Comparison of ENCODE assay signal across 32 cellular contexts in the genomic region with DNA sequence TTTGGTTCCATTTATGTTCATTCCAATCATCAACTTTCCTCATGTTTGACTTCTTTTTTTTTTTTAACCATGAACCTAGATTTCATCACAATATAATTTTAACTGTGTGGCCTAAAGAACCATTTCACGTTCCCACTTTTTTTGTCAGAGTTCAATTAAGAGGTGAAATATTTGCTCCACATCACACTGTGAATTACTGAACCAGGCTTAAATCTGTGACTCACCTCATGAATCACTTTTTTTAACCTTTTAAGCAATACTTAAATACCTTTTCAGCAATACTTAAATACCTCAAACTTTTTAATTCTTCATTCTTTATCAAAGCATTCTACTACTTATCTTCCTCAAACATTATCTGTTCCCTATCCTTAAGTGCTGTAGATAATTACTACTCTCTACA.
DNase-seq lines count a peak whose midpoint lies in the region; ATAC-seq, FAIRE-seq and TF ChIP-seq lines count a peak whose summit lies in the region.
"Had no signal": no experiment of that assay in that cellular context is flagged by ENCODE, and none has a peak within 500 bp of the region (broad histone marks: within the 10 kb centered on the region; RNA-seq: fewer than 3 reads in every experiment).

No MANE protein-coding gene starts in this region.

- H3K4me3 Mint-ChIP-seq in GM23338 = no peak overlapping the region
- no peak overlapping the region for H3K4me3 Mint-ChIP-seq in nephron progenitor cell
- H3K4me3 Mint-ChIP-seq: activated CD4-positive, alpha-beta memory T cell treated with anti-CD3 and anti-CD28 coated beads, Interleukin-2, amount 10 ng/mL, durations not matched to agents 7 days and 5 days; activated naive CD4-positive, alpha-beta T cell treated with anti-CD3 and anti-CD28 coated beads, Interleukin-2, amount 50 U/mL, for 24 hours; neural progenitor cell; stimulated activated memory B cell treated with anti-CD40 and anti-IgM and Interleukin-4, amounts not matched to agents 10 μg/mL and 1 μg/mL and 100 μg/mL, for 72 hours; T-helper 1 cell treated with Interleukin-12 subunit alpha and Interleukin-12 subunit beta and Interleukin-4 antibody, amounts not matched to agents 30 μg/mL and 1 μg/mL, for 36 hours had no signal

- no peaks in the 10 kb centered on the region for H3K27me3 ChIP-seq in GM23338 (ENCODE audit: insufficient read depth)
- no peaks in the 10 kb centered on the region for H3K27me3 ChIP-seq in bronchial epithelial cell (ENCODE audit: control insufficient read depth, insufficient read depth, low read length)
- no peaks in the 10 kb centered on the region for H3K27me3 ChIP-seq in heart right ventricle
- H3K27me3 ChIP-seq in uterus = no peaks in the 10 kb centered on the region
- H3K27me3 ChIP-seq: neural progenitor cell, upper lobe of left lung had no signal

- FAIRE-seq in bronchial epithelial cell (lab: Jason Lieb, UNC) = no peak
- FAIRE-seq: TTC549 had no signal

- H3K4me3 ChIP-seq in GM23338 (no peak overlapping the region), bronchial epithelial cell (ENCODE audit: low read depth, low read length) (no peak overlapping the region), heart right ventricle (no peak overlapping the region), uterus (no peak overlapping the region)
- H3K4me3 ChIP-seq: neural progenitor cell, upper lobe of left lung had no signal

- peaks cover 12% of the 10 kb centered on the region for H3K9me3 Mint-ChIP-seq in GM23338
- H3K9me3 Mint-ChIP-seq in nephron progenitor cell = peaks cover 10% of the 10 kb centered on the region
- H3K9me3 Mint-ChIP-seq: stimulated activated memory B cell treated with anti-CD40 and anti-IgM and Interleukin-4, amounts not matched to agents 10 μg/mL and 1 μg/mL and 100 μg/mL, for 72 hours had no signal

- 62 to 77% methylated on average over 1 of the region's 1 CpG for WGBS in heart right ventricle, 2 donors

- H3K4me1 Mint-ChIP-seq in GM23338 (peaks cover 9% of the 10 kb centered on the region; the same call in 2 of the 3 replicates), nephron progenitor cell (no peaks in the 10 kb centered on the region)
- H3K4me1 Mint-ChIP-seq: activated CD4-positive, alpha-beta memory T cell treated with anti-CD3 and anti-CD28 coated beads, Interleukin-2, amount 10 ng/mL, durations not matched to agents 7 days and 5 days; activated naive CD4-positive, alpha-beta T cell treated with anti-CD3 and anti-CD28 coated beads, Interleukin-2, amount 50 U/mL, for 24 hours; stimulated activated memory B cell treated with anti-CD40 and anti-IgM and Interleukin-4, amounts not matched to agents 10 μg/mL and 1 μg/mL and 100 μg/mL, for 72 hours had no signal

- no peak for ATAC-seq in GM23338
- ATAC-seq in heart right ventricle = no peak
- ATAC-seq: sciatic nerve; stimulated activated memory B cell treated with anti-CD40 and anti-IgM and Interleukin-4, amounts not matched to agents 10 μg/mL and 1 μg/mL and 100 μg/mL, for 72 hours had no signal

- no peaks in the 10 kb centered on the region for H3F3A ChIP-seq in GM23338 (replicated peaks; ENCODE audit: low read depth)

- no peak for TF ChIP-seq POLR2A in uterus (IDR thresholded peaks at IDR 0.05)

- no peak overlapping the region for H2AFZ ChIP-seq in GM23338
- H2AFZ ChIP-seq: neural progenitor cell had no signal

- H3K36me3 Mint-ChIP-seq in GM23338 (ENCODE audit: low read depth) = peaks cover 11% of the 10 kb centered on the region; the same call in 2 of the 3 replicates
- no peaks in the 10 kb centered on the region for H3K36me3 Mint-ChIP-seq in nephron progenitor cell (ENCODE audit: low read depth)
- H3K36me3 Mint-ChIP-seq: activated naive CD4-positive, alpha-beta T cell treated with anti-CD3 and anti-CD28 coated beads, Interleukin-2, amount 50 U/mL, for 24 hours; neural progenitor cell; stimulated activated memory B cell treated with anti-CD40 and anti-IgM and Interleukin-4, amounts not matched to agents 10 μg/mL and 1 μg/mL and 100 μg/mL, for 72 hours had no signal

- no peak for TF ChIP-seq CTCF in GM23338 (conservative IDR thresholded peaks at IDR 0.05; ENCODE audit: low read depth in 2 of 2)
- no peak for TF ChIP-seq CTCF in bronchial epithelial cell (IDR thresholded peaks at IDR 0.05; ENCODE audit: insufficient read depth, low read length, severe bottlenecking)
- no peak for TF ChIP-seq CTCF in nephron progenitor cell (IDR thresholded peaks at IDR 0.05)
- no peak for TF ChIP-seq CTCF in heart right ventricle (IDR thresholded peaks at IDR 0.05)
- TF ChIP-seq CTCF in uterus (IDR thresholded peaks at IDR 0.05) = no peak

- no peaks in the 10 kb centered on the region for H3K36me3 ChIP-seq in GM23338 (ENCODE audit: insufficient read depth)
- H3K36me3 ChIP-seq in bronchial epithelial cell (ENCODE audit: control insufficient read depth, insufficient read depth, low read length) = no peaks in the 10 kb centered on the region
- H3K36me3 ChIP-seq in heart right ventricle = no peaks in the 10 kb centered on the region
- H3K36me3 ChIP-seq in uterus = no peaks in the 10 kb centered on the region
- H3K36me3 ChIP-seq: neural progenitor cell, upper lobe of left lung had no signal

- H3K9me2 ChIP-seq in GM23338 (ENCODE audit: insufficient read depth) = no peaks in the 10 kb centered on the region; the same call in 1 of the 2 replicates

- H3K27ac ChIP-seq in GM23338 (ENCODE audit: low read depth) (no peak overlapping the region), heart right ventricle (no peak overlapping the region), uterus (no peak overlapping the region)
- H3K27ac ChIP-seq: epithelial cell of prostate, neural progenitor cell, upper lobe of left lung had no signal

- no peak for DNase-seq in GM23338 (ENCODE audit: low spot score)
- DNase-seq in NCI-H226 = peak; percentile 2
- DNase-seq in bronchial epithelial cell (ENCODE audit: low read depth) = peak; percentile 86
- no peak for DNase-seq in nephron progenitor cell
- no peak for DNase-seq in NCI-H1092 treated with DMSO at 0.1 percent for 48 hours (lab: John Stamatoyannopoulos, UW)
- no peak for DNase-seq in heart right ventricle
- DNase-seq in NCI-H2029 treated with DMSO at 0.1 percent for 48 hours (lab: John Stamatoyannopoulos, UW) = no peak
- no peak for DNase-seq in uterus
- DNase-seq: activated CD4-positive, alpha-beta memory T cell treated with anti-CD3 and anti-CD28 coated beads, Interleukin-2, amount 10 ng/mL, durations not matched to agents 7 days and 5 days; activated CD4-positive, alpha-beta T cell treated with anti-CD3 and anti-CD28 coated beads for 1 hour; aorta; C1 segment of cervical spinal cord; Caco-2; DMS79 treated with DMSO at 0.1 percent for 48 hours; head of caudate nucleus; kidney glomerular epithelial cell; NCI-H1092; NCI-H2081 treated with DMSO at 0.1 percent for 48 hours; NCI-H345; NCI-H82; posterior cingulate gyrus; RPMI8226; stimulated activated CD4-positive, alpha-beta T cell treated with anti-CD3 and anti-CD28 coated beads, Interleukin-4, amount 100 ng/mL, for 24 hours; upper lobe of left lung had no signal

- no peak overlapping the region for H3K4me2 ChIP-seq in GM23338
- H3K4me2 ChIP-seq: neural progenitor cell had no signal

- H3K9me3 ChIP-seq in heart right ventricle (peaks cover 0 to 9% (median 0%) of the 10 kb centered on the region in 11 donors), uterus (no peaks in the 10 kb centered on the region)
- H3K9me3 ChIP-seq: Caco-2 had no signal

- H3K4me1 ChIP-seq in GM23338 (ENCODE audit: insufficient read depth) (no peaks in the 10 kb centered on the region), heart right ventricle (no peaks in the 10 kb centered on the region), uterus (no peaks in the 10 kb centered on the region)
- H3K4me1 ChIP-seq: Caco-2, neural progenitor cell, upper lobe of left lung had no signal

- no peaks in the 10 kb centered on the region for H3K79me2 ChIP-seq in GM23338 (replicated peaks; ENCODE audit: insufficient read depth)

- intact Hi-C loops in heart right ventricle (cut with DNase I) (no loop called here), uterus (cut with DNase I; ENCODE audit: low total_unique reads) (no loop called here)

- H3K27me3 Mint-ChIP-seq in GM23338 (ENCODE audit: insufficient read depth, low read depth, poor library complexity) = no peaks in the 10 kb centered on the region
- H3K27me3 Mint-ChIP-seq in nephron progenitor cell (ENCODE audit: low read depth, poor library complexity) = no peaks in the 10 kb centered on the region
- H3K27me3 Mint-ChIP-seq: activated CD4-positive, alpha-beta memory T cell treated with anti-CD3 and anti-CD28 coated beads, Interleukin-2, amount 10 ng/mL, durations not matched to agents 7 days and 5 days; activated naive CD4-positive, alpha-beta T cell treated with anti-CD3 and anti-CD28 coated beads, Interleukin-2, amount 50 U/mL, for 24 hours; stimulated activated memory B cell treated with anti-CD40 and anti-IgM and Interleukin-4, amounts not matched to agents 10 μg/mL and 1 μg/mL and 100 μg/mL, for 72 hours had no signal

- no peaks in the 10 kb centered on the region for H4K20me1 ChIP-seq in GM23338 (replicated peaks; ENCODE audit: insufficient read depth)

- peak overlapping the region; percentile 57 for H3K27ac Mint-ChIP-seq in GM23338
- H3K27ac Mint-ChIP-seq in nephron progenitor cell = peak overlapping the region; percentile 58
- H3K27ac Mint-ChIP-seq: activated CD4-positive, alpha-beta memory T cell treated with anti-CD3 and anti-CD28 coated beads, Interleukin-2, amount 10 ng/mL, durations not matched to agents 7 days and 5 days; activated naive CD4-positive, alpha-beta T cell treated with anti-CD3 and anti-CD28 coated beads, Interleukin-2, amount 50 U/mL, for 24 hours; activated T-helper 2 cell treated with anti-CD3 and anti-CD28 coated beads, Interferon-gamma antibody, Interleukin-2, Interleukin-4, amounts not matched to agents 10 μg/mL and 5 μg/mL and 100 μg/mL, durations not matched to agents 14 hours and 24 hours and 36 hours; neural progenitor cell; stimulated activated memory B cell treated with anti-CD40 and anti-IgM and Interleukin-4, amounts not matched to agents 10 μg/mL and 1 μg/mL and 100 μg/mL, for 72 hours; T-helper 1 cell treated with Interleukin-12 subunit alpha and Interleukin-12 subunit beta and Interleukin-4 antibody, amounts not matched to agents 30 μg/mL and 1 μg/mL, for 36 hours had no signal

TF ChIP-seq in GM23338, 12 proteins besides CTCF, POLR2A, EP300 and RAD21:
- no peak for TF ChIP-seq NANOG (IDR thresholded peaks at IDR 0.05; ENCODE audit: borderline replicate concordance)
- TF ChIP-seq, protein P1, sequence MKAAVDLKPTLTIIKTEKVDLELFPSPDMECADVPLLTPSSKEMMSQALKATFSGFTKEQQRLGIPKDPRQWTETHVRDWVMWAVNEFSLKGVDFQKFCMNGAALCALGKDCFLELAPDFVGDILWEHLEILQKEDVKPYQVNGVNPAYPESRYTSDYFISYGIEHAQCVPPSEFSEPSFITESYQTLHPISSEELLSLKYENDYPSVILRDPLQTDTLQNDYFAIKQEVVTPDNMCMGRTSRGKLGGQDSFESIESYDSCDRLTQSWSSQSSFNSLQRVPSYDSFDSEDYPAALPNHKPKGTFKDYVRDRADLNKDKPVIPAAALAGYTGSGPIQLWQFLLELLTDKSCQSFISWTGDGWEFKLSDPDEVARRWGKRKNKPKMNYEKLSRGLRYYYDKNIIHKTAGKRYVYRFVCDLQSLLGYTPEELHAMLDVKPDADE (IDR thresholded peaks at IDR 0.05) = no peak

Comparison
In these comparisons a context has a peak if more than half of its experiments do, and no peak if none do; other contexts are left out.
1. DNase-seq: peak in NCI-H226 (single experiment) and bronchial epithelial cell (single experiment); none in GM23338 (single experiment), nephron progenitor cell (single experiment), NCI-H1092 treated with DMSO at 0.1 percent for 48 hours (single experiment), heart right ventricle (0 of 2), NCI-H2029 treated with DMSO at 0.1 percent for 48 hours (single experiment) and uterus (0 of 2).